Comparison of ENCODE assay signal across 8 cellular contexts in genomic region chr1:86741947-86742572, GRCh38. TPM values are rescaled to one million over a fixed set of nuclear protein-coding genes. Genes with fewer than 3 reads are reported as not detected.
A peak's percentile ranks its signal among the peaks of the same experiment; 100 is the strongest.
DNase-seq lines count a peak whose midpoint lies in the region; ATAC-seq and TF ChIP-seq lines count a peak whose summit lies in the region.

No MANE protein-coding gene starts in this region.

- no peak overlapping the region for H3K27ac Mint-ChIP-seq in activated B cell treated with CpG ODN at 0.5 μM for 24 hours

- H3K4me3 Mint-ChIP-seq in activated B cell treated with CpG ODN at 0.5 μM for 24 hours, result no peak overlapping the region

- CTCF ChIA-PET in activated B cell treated with CpG ODN at 0.5 μM for 24 hours (lab: Charles Lee), result interaction anchor here (0.6 to 1.0 kb wide), 3 partner anchors 9 to 240 kb away, joined by 3 to 5 read pairs (median 3); no protein-coding TSS in a partner anchor

- POLR2A ChIA-PET in activated B cell treated with CpG ODN at 0.5 μM for 24 hours (lab: Charles Lee), result interaction anchor here (1.4 kb wide), 1 partner anchor 38 kb away, joined by 3 read pairs; no protein-coding TSS in a partner anchor

- H3K27me3 Mint-ChIP-seq in activated B cell treated with CpG ODN at 0.5 μM for 24 hours, result no peaks in the 10 kb centered on the region

- peaks cover 41% of the 10 kb centered on the region for H3K36me3 Mint-ChIP-seq in activated B cell treated with CpG ODN at 0.5 μM for 24 hours (ENCODE audit: low read depth)

- ATAC-seq in activated B cell treated with CpG ODN at 0.5 μM for 24 hours (ENCODE audit: low read depth) (no peak), esophagus mucosa (no peak)

- peak; percentile 73 for TF ChIP-seq CTCF in activated B cell treated with CpG ODN at 0.5 μM for 24 hours (IDR thresholded peaks at IDR 0.05)

- peaks cover 2% of the 10 kb centered on the region for H3K4me1 Mint-ChIP-seq in activated B cell treated with CpG ODN at 0.5 μM for 24 hours

- H3K9me3 Mint-ChIP-seq in activated B cell treated with CpG ODN at 0.5 μM for 24 hours, result no peaks in the 10 kb centered on the region

- intact Hi-C loops in activated B cell treated with CpG ODN at 0.5 μM for 24 hours (cut with micrococcal nuclease) (loop anchor here (1.0 to 5.0 kb wide), 5 partner anchors 35 to 362 kb away; no protein-coding TSS in a partner anchor), posterior vena cava (cut with DNase I) (no loop called here)

- DNase-seq in NCI-H2029 treated with DMSO at 0.1 percent for 48 hours (lab: John Stamatoyannopoulos, UW), result peak; percentile 8
- DNase-seq in NCI-H2029 (lab: John Stamatoyannopoulos, UW), result no peak
- DNase-seq in Kasumi-1 (lab: John Stamatoyannopoulos, UW), result peak; percentile 34 to 55
- no peak for DNase-seq in activated B cell treated with CpG ODN at 0.5 μM for 24 hours
- DNase-seq in fibroblast of the conjunctiva (ENCODE audit: low read depth), result peak; percentile 33
- DNase-seq in smooth muscle cell of the brain vasculature (ENCODE audit: low read depth, low spot score), result peak; percentile 18
- DNase-seq in posterior vena cava (ENCODE audit: low spot score), result no peak

RNA-seq across cellular contexts. Expression of gene SH3GLB1, which starts 37.7 kb away (rescaled TPM):
- total RNA-seq in activated B cell treated with CpG ODN at 0.5 μM for 24 hours (63.8 and 63.9 TPM in 2 replicates), posterior vena cava (100 to 1,000 TPM; 105 to 129 TPM), esophagus mucosa (99.9 TPM)

Comparison
In these comparisons a context has a peak if more than half of its experiments do, and no peak if none do; other contexts are left out.
1. DNase-seq: peak in NCI-H2029 treated with DMSO at 0.1 percent for 48 hours (single experiment), Kasumi-1 (2 of 2), fibroblast of the conjunctiva (single experiment) and smooth muscle cell of the brain vasculature (single experiment); none in NCI-H2029 (single experiment), activated B cell treated with CpG ODN at 0.5 μM for 24 hours (single experiment) and posterior vena cava (single experiment).